12 cellular contexts compared by ENCODE assay signal in the genomic region with DNA sequence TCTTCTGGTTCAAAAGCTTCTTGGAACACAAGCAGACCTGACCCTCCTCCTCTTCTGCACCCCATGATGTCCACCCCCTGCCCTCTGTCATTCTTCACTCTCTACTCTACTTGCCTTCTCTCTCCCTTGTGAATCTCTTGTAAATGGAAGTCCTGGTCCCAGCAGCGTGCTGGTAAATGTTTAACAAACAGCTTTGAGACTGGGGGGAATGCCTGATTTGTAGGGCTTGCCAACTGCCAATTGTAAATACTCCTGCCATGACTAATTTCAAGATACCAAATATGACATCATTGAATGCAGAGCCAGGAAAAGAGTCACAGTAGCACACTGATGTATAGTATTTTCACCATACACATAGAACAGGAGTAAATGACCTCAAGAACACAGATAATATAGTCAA. TPM values are rescaled to one million over a fixed set of nuclear protein-coding genes. Genes with fewer than 3 reads are reported as not detected.
DNase-seq lines count a peak whose midpoint lies in the region; ATAC-seq, FAIRE-seq and TF ChIP-seq lines count a peak whose summit lies in the region.
"Had no signal": no experiment of that assay in that cellular context is flagged by ENCODE, and none has a peak within 500 bp of the region (broad histone marks: within the 10 kb centered on the region; RNA-seq: fewer than 3 reads in every experiment).

No MANE protein-coding gene starts in this region.

- no peak for FAIRE-seq in H54 (lab: Jason Lieb, UNC)
- peak; percentile 34 for FAIRE-seq in keratinocyte (lab: Jason Lieb, UNC)
- no peak for FAIRE-seq in GM12891 (lab: Jason Lieb, UNC)
- FAIRE-seq: TTC549 had no signal

- H3K36me3 ChIP-seq in keratinocyte (ENCODE audit: control insufficient read depth in 2 of 2, extremely low read depth in 1 of 2, insufficient read depth in 2 of 2, low read length in 2 of 2): no peaks in the 10 kb centered on the region
- H3K36me3 ChIP-seq in gastroesophageal sphincter: no peaks in the 10 kb centered on the region

- TF ChIP-seq POLR2A in H54 (IDR thresholded peaks at IDR 0.05; ENCODE audit: low read depth, low read length): no peak
- TF ChIP-seq POLR2A in GM12891 (IDR thresholded peaks at IDR 0.05; ENCODE audit: low read depth, low read length): no peak
- no peak for TF ChIP-seq POLR2A in gastroesophageal sphincter (IDR thresholded peaks at IDR 0.05)

- H3K27ac Mint-ChIP-seq in activated T-helper 1 cell treated with anti-CD3 and anti-CD28 coated beads, Interleukin-12 subunit alpha, Interleukin-12 subunit beta, Interleukin-2, Interleukin-4 antibody, amounts not matched to agents 30 ng/mL and 10 ng/mL and 1 ng/mL, durations not matched to agents 14 hours and 24 hours and 36 hours: peak overlapping the region; percentile 25

- peaks cover 9% of the 10 kb centered on the region for H3K27me3 ChIP-seq in keratinocyte (ENCODE audit: control insufficient read depth, extremely low read depth, insufficient read depth, low read length)
- H3K27me3 ChIP-seq in gastroesophageal sphincter: peaks cover 3% of the 10 kb centered on the region

- H3K4me2 ChIP-seq in keratinocyte (ENCODE audit: control insufficient read depth, extremely low read depth, insufficient read depth, low read depth, low read length): peak overlapping the region; percentile 57

- TF ChIP-seq CTCF in keratinocyte (optimal IDR thresholded peaks at IDR 0.05 in 1 of 3, IDR thresholded peaks at IDR 0.05 in 1 of 3, conservative IDR thresholded peaks at IDR 0.05 in 1 of 3; ENCODE audit: extremely low read depth in 1 of 3, insufficient read depth in 2 of 3, low read length in 3 of 3) (no peak), gastroesophageal sphincter (IDR thresholded peaks at IDR 0.05) (no peak)

- H3K9me3 Mint-ChIP-seq in activated T-helper 1 cell treated with anti-CD3 and anti-CD28 coated beads, Interleukin-12 subunit alpha, Interleukin-12 subunit beta, Interleukin-2, Interleukin-4 antibody, amounts not matched to agents 30 ng/mL and 10 ng/mL and 1 ng/mL, durations not matched to agents 14 hours and 24 hours and 36 hours: no peaks in the 10 kb centered on the region
- H3K9me3 Mint-ChIP-seq: naive thymus-derived CD8-positive, alpha-beta T cell had no signal

- no peak overlapping the region for H3K9ac ChIP-seq in keratinocyte (ENCODE audit: control insufficient read depth, extremely low read depth, insufficient read depth, low read length)

- intact Hi-C loops in activated T-helper 1 cell treated with anti-CD3 and anti-CD28 coated beads, Interleukin-12 subunit alpha, Interleukin-12 subunit beta, Interleukin-2, Interleukin-4 antibody, amounts not matched to agents 30 ng/mL and 10 ng/mL and 1 ng/mL, durations not matched to agents 14 hours and 24 hours and 36 hours (cut with micrococcal nuclease): no loop called here

- no peaks in the 10 kb centered on the region for H4K20me1 ChIP-seq in keratinocyte (ENCODE audit: control insufficient read depth, extremely low read depth, insufficient read depth, low read length)

- H3K27ac ChIP-seq in keratinocyte (ENCODE audit: control insufficient read depth, insufficient read depth, low read length): no peak overlapping the region
- H3K27ac ChIP-seq in gastroesophageal sphincter: no peak overlapping the region
- H3K27ac ChIP-seq in substantia nigra (ENCODE audit: low read depth, low read length, poor library complexity, severe bottlenecking): no peak overlapping the region
- H3K27ac ChIP-seq: C4-2B had no signal

- H3K4me1 Mint-ChIP-seq in activated T-helper 1 cell treated with anti-CD3 and anti-CD28 coated beads, Interleukin-12 subunit alpha, Interleukin-12 subunit beta, Interleukin-2, Interleukin-4 antibody, amounts not matched to agents 30 ng/mL and 10 ng/mL and 1 ng/mL, durations not matched to agents 14 hours and 24 hours and 36 hours (ENCODE audit: low read depth): peaks cover 10% of the 10 kb centered on the region

- no peaks in the 10 kb centered on the region for H3K9me1 ChIP-seq in keratinocyte (ENCODE audit: control insufficient read depth, extremely low read depth, insufficient read depth, low read length)

- no peak for TF ChIP-seq EP300 in gastroesophageal sphincter (IDR thresholded peaks at IDR 0.05)

- no peak overlapping the region for H3K4me3 Mint-ChIP-seq in activated T-helper 1 cell treated with anti-CD3 and anti-CD28 coated beads, Interleukin-12 subunit alpha, Interleukin-12 subunit beta, Interleukin-2, Interleukin-4 antibody, amounts not matched to agents 30 ng/mL and 10 ng/mL and 1 ng/mL, durations not matched to agents 14 hours and 24 hours and 36 hours
- H3K4me3 Mint-ChIP-seq: naive thymus-derived CD8-positive, alpha-beta T cell had no signal

- WGBS in gastroesophageal sphincter (ENCODE audit: low coverage in 1 of 2), 2 donors: 40 to 55% methylated on average over 1 of the region's 1 CpG

- dilution Hi-C loops in keratinocyte (cut with MboI; ENCODE audit: extremely low pct_ligation_motif_present, low sequenced_read_pairs): no loop called here

- H2AFZ ChIP-seq in keratinocyte (ENCODE audit: control insufficient read depth, low read length): no peak overlapping the region

- H3K27me3 Mint-ChIP-seq in activated T-helper 1 cell treated with anti-CD3 and anti-CD28 coated beads, Interleukin-12 subunit alpha, Interleukin-12 subunit beta, Interleukin-2, Interleukin-4 antibody, amounts not matched to agents 30 ng/mL and 10 ng/mL and 1 ng/mL, durations not matched to agents 14 hours and 24 hours and 36 hours (ENCODE audit: insufficient read depth): peaks cover 12% of the 10 kb centered on the region

- DNase-seq in AG08396 (ENCODE audit: low spot score): peak; percentile 33
- DNase-seq in H54 (ENCODE audit: insufficient read length, low spot score): peak; percentile 25
- DNase-seq in activated T-helper 1 cell treated with anti-CD3 and anti-CD28 coated beads, Interleukin-12 subunit alpha, Interleukin-12 subunit beta, Interleukin-2, Interleukin-4 antibody, amounts not matched to agents 30 ng/mL and 10 ng/mL and 1 ng/mL, durations not matched to agents 14 hours and 24 hours and 36 hours (ENCODE audit: low spot score): no peak
- DNase-seq in keratinocyte (ENCODE audit: low read depth, low spot score): peak; percentile 32
- DNase-seq in GM12891 (ENCODE audit: insufficient read length, low spot score): no peak
- no peak for DNase-seq in midbrain (lab: John Stamatoyannopoulos, UW)
- DNase-seq in substantia nigra (lab: John Stamatoyannopoulos, UW): no peak
- DNase-seq: dermis blood vessel endothelial cell; naive thymus-derived CD8-positive, alpha-beta T cell had no signal

- H3K36me3 Mint-ChIP-seq in activated T-helper 1 cell treated with anti-CD3 and anti-CD28 coated beads, Interleukin-12 subunit alpha, Interleukin-12 subunit beta, Interleukin-2, Interleukin-4 antibody, amounts not matched to agents 30 ng/mL and 10 ng/mL and 1 ng/mL, durations not matched to agents 14 hours and 24 hours and 36 hours (ENCODE audit: low read depth): no peaks in the 10 kb centered on the region
- H3K36me3 Mint-ChIP-seq: naive thymus-derived CD8-positive, alpha-beta T cell had no signal

- H3K4me1 ChIP-seq in keratinocyte (ENCODE audit: control insufficient read depth, extremely low read depth, insufficient read depth, low read length) (peaks cover 18% of the 10 kb centered on the region), gastroesophageal sphincter (no peaks in the 10 kb centered on the region)

- no peak for ATAC-seq in gastroesophageal sphincter
- ATAC-seq: naive thymus-derived CD8-positive, alpha-beta T cell had no signal

- no peaks in the 10 kb centered on the region for H3K9me3 ChIP-seq in keratinocyte (ENCODE audit: control insufficient read depth, low read depth, low read length)
- H3K9me3 ChIP-seq in gastroesophageal sphincter: no peaks in the 10 kb centered on the region

- H3K79me2 ChIP-seq in keratinocyte (ENCODE audit: control insufficient read depth, insufficient read depth, low read length): no peaks in the 10 kb centered on the region

- no peak overlapping the region for H3K4me3 ChIP-seq in keratinocyte (ENCODE audit: control insufficient read depth in 2 of 3, extremely low read depth in 1 of 3, insufficient read depth in 2 of 3, low read depth in 1 of 3, low read length in 3 of 3)
- H3K4me3 ChIP-seq in gastroesophageal sphincter: no peak overlapping the region

TF ChIP-seq in GM12891, 5 proteins besides CTCF, POLR2A, EP300 and RAD21:
- TF ChIP-seq POU2F2 (IDR thresholded peaks at IDR 0.05; ENCODE audit: low read depth, low read length): no peak
- no peak for TF ChIP-seq POLR2AphosphoS5 (IDR thresholded peaks at IDR 0.05; ENCODE audit: low read depth, low read length)
- TF ChIP-seq TAF1 (IDR thresholded peaks at IDR 0.05; ENCODE audit: low read depth, low read length): no peak
- no peak for TF ChIP-seq SPI1 (IDR thresholded peaks at IDR 0.05; ENCODE audit: low read depth, low read length)
- TF ChIP-seq PAX5 (IDR thresholded peaks at IDR 0.05; ENCODE audit: insufficient read depth, low read length, severe bottlenecking): no peak

RNA-seq across cellular contexts. Expression of a gene that starts 40.9 kb away (rescaled TPM):
- not detected in 2 replicates for total RNA-seq in activated T-helper 1 cell treated with anti-CD3 and anti-CD28 coated beads, Interleukin-12 subunit alpha, Interleukin-12 subunit beta, Interleukin-2, Interleukin-4 antibody, amounts not matched to agents 30 ng/mL and 10 ng/mL and 1 ng/mL, durations not matched to agents 14 hours and 24 hours and 36 hours
- polyA plus RNA-seq in keratinocyte: not detected in 3 replicates
- polyA plus RNA-seq in keratinocyte (2011; ENCODE audit: low read depth): not detected
- not detected in 2 replicates for polyA plus RNA-seq in keratinocyte (2011; cell fraction: cytosol; rRNA removed)
- polyA plus RNA-seq in keratinocyte (2011; cell fraction: nucleus; rRNA removed): not detected in 2 replicates
- 0.07 and 0.32 TPM in 2 replicates for polyA plus RNA-seq in keratinocyte (2012; ENCODE audit: low replicate concordance)
- not detected in 3 replicates for polyA minus RNA-seq in keratinocyte
- polyA minus RNA-seq in keratinocyte (2011; cell fraction: cytosol; rRNA and poly(A)+ RNA removed): not detected
- polyA minus RNA-seq in keratinocyte (2011; cell fraction: nucleus; rRNA and poly(A)+ RNA removed): not detected in 2 replicates
- 0.05 TPM for polyA plus RNA-seq in GM12891 (2012; ENCODE audit: low read depth, missing spikeins)
- total RNA-seq in gastroesophageal sphincter: 10 to 100 TPM in 1 of 4 donors, 1 to 10 TPM in 3; 4.0 to 19.6 (median 7.0) TPM
- total RNA-seq: naive thymus-derived CD8-positive, alpha-beta T cell had no signal

Comparison
In these comparisons a context has a peak if more than half of its experiments do, and no peak if none do; other contexts are left out.
1. DNase-seq: peak in AG08396 (single experiment), H54 (single experiment) and keratinocyte (single experiment); none in activated T-helper 1 cell treated with anti-CD3 and anti-CD28 coated beads, Interleukin-12 subunit alpha, Interleukin-12 subunit beta, Interleukin-2, Interleukin-4 antibody, amounts not matched to agents 30 ng/mL and 10 ng/mL and 1 ng/mL, durations not matched to agents 14 hours and 24 hours and 36 hours (single experiment), GM12891 (single experiment), midbrain (single experiment) and substantia nigra (0 of 49).